In the genomic region with DNA sequence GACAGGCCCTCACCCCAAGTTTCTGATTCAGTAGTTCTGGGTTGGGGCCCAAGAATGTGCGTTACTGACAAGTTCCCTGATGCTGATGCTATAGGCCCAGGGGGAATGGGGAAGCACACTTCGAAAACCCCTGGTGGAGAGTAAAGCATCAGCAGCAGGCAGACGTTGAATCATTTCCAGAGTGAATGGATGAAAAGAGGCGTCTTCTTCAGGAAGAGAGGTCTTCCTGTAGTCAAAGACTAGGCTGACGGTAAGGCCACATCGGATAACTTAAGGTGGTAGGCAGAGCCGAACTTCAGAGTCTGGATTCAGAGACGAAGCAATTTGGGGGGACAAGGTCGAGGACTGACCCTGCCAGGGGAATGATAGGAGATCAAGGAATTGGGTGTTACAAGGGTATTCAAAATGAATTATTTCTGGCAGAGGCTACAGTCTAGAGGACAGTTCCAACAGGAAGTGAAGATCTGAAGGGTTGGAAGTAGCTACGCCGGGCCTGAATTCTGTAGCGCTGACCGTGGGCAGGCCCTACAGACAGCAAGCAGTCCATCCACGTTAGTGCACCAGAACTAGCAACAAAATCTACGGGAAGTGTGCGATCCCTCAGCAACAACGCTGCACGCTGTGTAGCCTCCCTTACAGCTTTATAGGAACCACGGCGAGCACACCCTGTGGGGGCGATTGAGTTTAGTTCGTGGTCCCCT, we compare ENCODE assay signal across 8 cellular contexts. TPM values are rescaled to one million over a fixed set of nuclear protein-coding genes. Genes with fewer than 3 reads are reported as not detected.
A peak's percentile ranks its signal among the peaks of the same experiment; 100 is the strongest.
DNase-seq lines count a peak whose midpoint lies in the region; ATAC-seq and TF ChIP-seq lines count a peak whose summit lies in the region.

No MANE protein-coding gene starts in this region.

- BruUV-seq in Calu3 (replicated peaks; lab: Mats Ljungman, UMichigan), result TSS peak; percentile 28

- H3K27me3 ChIP-seq in MG63, result no peaks in the 10 kb centered on the region
- H3K27me3 ChIP-seq in esophagus muscularis mucosa, result no peaks in the 10 kb centered on the region

- CTCF ChIA-PET in Calu3 (lab: Charles Lee), result no interaction called here
- CTCF ChIA-PET in activated CD4-positive, alpha-beta memory T cell treated with anti-CD3 and anti-CD28 coated beads, Interleukin-2, amount 10 ng/mL, durations not matched to agents 7 days and 5 days (lab: Charles Lee), result interaction anchor here (0.8 to 3.0 kb wide), 8 partner anchors 8 to 341 kb away, joined by 3 to 12 read pairs (median 4); a partner anchor contains a TSS

- WGBS in esophagus muscularis mucosa, result 13% methylated on average over 20 of the region's 22 CpGs

- H3K9me3 Mint-ChIP-seq in Calu3 (ENCODE audit: low read depth, unreplicated experiment) (no peaks in the 10 kb centered on the region), nephron progenitor cell (peaks cover 19% of the 10 kb centered on the region)
- no peaks in the 10 kb centered on the region for H3K9me3 Mint-ChIP-seq in activated CD4-positive, alpha-beta memory T cell treated with anti-CD3 and anti-CD28 coated beads, Interleukin-2, amount 10 ng/mL, durations not matched to agents 7 days and 5 days

- peak overlapping the region; percentile 87 to 96 (median 88) for H3K27ac ChIP-seq in esophagus muscularis mucosa (replicated peaks in 1 of 4)

- TF ChIP-seq EP300 in esophagus muscularis mucosa (IDR thresholded peaks at IDR 0.05), result no peak

- peak overlapping the region; percentile 42 for H3K27ac Mint-ChIP-seq in Calu3 (ENCODE audit: unreplicated experiment)
- H3K27ac Mint-ChIP-seq in activated CD4-positive, alpha-beta memory T cell treated with anti-CD3 and anti-CD28 coated beads, Interleukin-2, amount 10 ng/mL, durations not matched to agents 7 days and 5 days, result peak overlapping the region; percentile 95
- no peak overlapping the region for H3K27ac Mint-ChIP-seq in nephron progenitor cell

- TF ChIP-seq CTCF in Calu3 (IDR thresholded peaks at IDR 0.05; ENCODE audit: unreplicated experiment) (no peak), esophagus muscularis mucosa (IDR thresholded peaks at IDR 0.05) (peak in 1 of 3 experiments; percentile 19), nephron progenitor cell (IDR thresholded peaks at IDR 0.05) (no peak)

- intact Hi-C loops in Calu3 (cut with micrococcal nuclease; ENCODE audit: unreplicated experiment) (no loop called here), esophagus muscularis mucosa (cut with DNase I) (no loop called here)

- peaks cover 34% of the 10 kb centered on the region for H3K36me3 Mint-ChIP-seq in Calu3 (ENCODE audit: insufficient read depth, unreplicated experiment)
- H3K36me3 Mint-ChIP-seq in activated CD4-positive, alpha-beta memory T cell treated with anti-CD3 and anti-CD28 coated beads, Interleukin-2, amount 10 ng/mL, durations not matched to agents 7 days and 5 days (ENCODE audit: low read depth), result peaks cover 35% of the 10 kb centered on the region
- peaks cover 48% of the 10 kb centered on the region for H3K36me3 Mint-ChIP-seq in nephron progenitor cell (ENCODE audit: low read depth)

- no peak for TF ChIP-seq POLR2A in esophagus muscularis mucosa (IDR thresholded peaks at IDR 0.05; ENCODE audit: low read depth)

- POLR2A ChIA-PET in activated CD4-positive, alpha-beta memory T cell treated with anti-CD3 and anti-CD28 coated beads, Interleukin-2, amount 10 ng/mL, durations not matched to agents 7 days and 5 days (lab: Charles Lee), result interaction anchor here (0.7 to 5.7 kb wide), 34 partner anchors 8 to 324 kb away, joined by 3 to 150 read pairs (median 5); a partner anchor contains a TSS

- H3K9me3 ChIP-seq in MG63, result no peaks in the 10 kb centered on the region
- no peaks in the 10 kb centered on the region for H3K9me3 ChIP-seq in esophagus muscularis mucosa

- peaks cover 29% of the 10 kb centered on the region for H3K36me3 ChIP-seq in MG63
- H3K36me3 ChIP-seq in esophagus muscularis mucosa, result peaks cover 8 to 30% (median 27%) of the 10 kb centered on the region in 4 donors

- H3K4me1 Mint-ChIP-seq in Calu3 (ENCODE audit: low read depth, unreplicated experiment) (peaks cover 9% of the 10 kb centered on the region), nephron progenitor cell (peaks cover 42% of the 10 kb centered on the region)
- H3K4me1 Mint-ChIP-seq in activated CD4-positive, alpha-beta memory T cell treated with anti-CD3 and anti-CD28 coated beads, Interleukin-2, amount 10 ng/mL, durations not matched to agents 7 days and 5 days, result peaks cover 36% of the 10 kb centered on the region

- H3K27me3 Mint-ChIP-seq in Calu3 (ENCODE audit: unreplicated experiment), result no peaks in the 10 kb centered on the region
- H3K27me3 Mint-ChIP-seq in activated CD4-positive, alpha-beta memory T cell treated with anti-CD3 and anti-CD28 coated beads, Interleukin-2, amount 10 ng/mL, durations not matched to agents 7 days and 5 days, result no peaks in the 10 kb centered on the region
- peaks cover 5% of the 10 kb centered on the region for H3K27me3 Mint-ChIP-seq in nephron progenitor cell (ENCODE audit: low read depth, poor library complexity)

- H3K4me3 ChIP-seq in MG63 (peak overlapping the region; percentile 92), esophagus muscularis mucosa (peak overlapping the region; percentile 64 to 90 (median 80))

- peaks cover 13 to 41% (median 35%) of the 10 kb centered on the region in 4 donors for H3K4me1 ChIP-seq in esophagus muscularis mucosa

- peak overlapping the region; percentile 99 for H3K4me3 Mint-ChIP-seq in Calu3 (ENCODE audit: low read depth, unreplicated experiment)
- H3K4me3 Mint-ChIP-seq in activated CD4-positive, alpha-beta memory T cell treated with anti-CD3 and anti-CD28 coated beads, Interleukin-2, amount 10 ng/mL, durations not matched to agents 7 days and 5 days, result peak overlapping the region; percentile 99
- H3K4me3 Mint-ChIP-seq in nephron progenitor cell, result peak overlapping the region; percentile 97

- DNase-seq in Calu3 (no peak), MG63 (peak; percentile 38), esophagus muscularis mucosa (ENCODE audit: extremely low spot score) (no peak), nephron progenitor cell (no peak), mucosa of gallbladder (ENCODE audit: low spot score) (no peak), A172 (ENCODE audit: low spot score) (no peak)
- peak; percentile 48 for DNase-seq in activated CD4-positive, alpha-beta memory T cell treated with anti-CD3 and anti-CD28 coated beads, Interleukin-2, amount 10 ng/mL, durations not matched to agents 7 days and 5 days

- ATAC-seq in GM21515 (IDR thresholded peaks at IDR 0.05; ENCODE audit: unreplicated experiment), result peak; percentile 9

RNA-seq across cellular contexts. Expression of a gene that starts 0.9 kb away (rescaled TPM):
- total RNA-seq in Calu3 (2022), result 43.0 and 46.9 TPM in 2 replicates
- total RNA-seq in MG63 (2014; rRNA removed; shearing (Covaris generic); ENCODE audit: low replicate concordance), result 3.4 and 12.7 TPM in 2 replicates
- 10 to 100 TPM; 34.6 to 35.0 TPM for total RNA-seq in activated CD4-positive, alpha-beta memory T cell treated with anti-CD3 and anti-CD28 coated beads, Interleukin-2, amount 10 ng/mL, durations not matched to agents 7 days and 5 days
- total RNA-seq in esophagus muscularis mucosa, result 10 to 100 TPM; 22.2 to 55.2 (median 30.8) TPM
- 23.2 TPM for total RNA-seq in mucosa of gallbladder
- 24.9 and 45.6 TPM in 2 replicates for total RNA-seq in A172 (2014; rRNA removed; shearing (Covaris generic))

RNA-seq across cellular contexts. Expression of a gene that starts 21.1 kb away (rescaled TPM):
- total RNA-seq in Calu3 (2022), result 471 and 510 TPM in 2 replicates
- total RNA-seq in MG63 (2014; rRNA removed; shearing (Covaris generic); ENCODE audit: low replicate concordance), result 1,989 and 2,700 TPM in 2 replicates
- total RNA-seq in activated CD4-positive, alpha-beta memory T cell treated with anti-CD3 and anti-CD28 coated beads, Interleukin-2, amount 10 ng/mL, durations not matched to agents 7 days and 5 days, result 1,000 to 10,000 TPM; 1,257 to 1,287 TPM
- 1,000 to 10,000 TPM; 1,036 to 2,235 (median 1,740) TPM for total RNA-seq in esophagus muscularis mucosa
- total RNA-seq in mucosa of gallbladder, result 662 TPM
- total RNA-seq in A172 (2014; rRNA removed; shearing (Covaris generic)), result 789 and 797 TPM in 2 replicates

RNA-seq across cellular contexts. Expression of a gene that starts 21.5 kb away (rescaled TPM):
- 42.0 and 43.9 TPM in 2 replicates for total RNA-seq in Calu3 (2022)
- 54.2 and 91.6 TPM in 2 replicates for total RNA-seq in MG63 (2014; rRNA removed; shearing (Covaris generic); ENCODE audit: low replicate concordance)
- 10 to 100 TPM; 67.0 to 71.1 TPM for total RNA-seq in activated CD4-positive, alpha-beta memory T cell treated with anti-CD3 and anti-CD28 coated beads, Interleukin-2, amount 10 ng/mL, durations not matched to agents 7 days and 5 days
- 10 to 100 TPM; 38.2 to 47.2 (median 42.4) TPM for total RNA-seq in esophagus muscularis mucosa
- 82.6 TPM for total RNA-seq in mucosa of gallbladder
- total RNA-seq in A172 (2014; rRNA removed; shearing (Covaris generic)), result 57.9 and 83.5 TPM in 2 replicates

RNA-seq across cellular contexts. Expression of a gene that starts 25.5 kb away (rescaled TPM):
- not detected in 2 replicates for total RNA-seq in Calu3 (2022)
- not detected in 2 replicates for total RNA-seq in MG63 (2014; rRNA removed; shearing (Covaris generic); ENCODE audit: low replicate concordance)
- not detected for total RNA-seq in activated CD4-positive, alpha-beta memory T cell treated with anti-CD3 and anti-CD28 coated beads, Interleukin-2, amount 10 ng/mL, durations not matched to agents 7 days and 5 days
- not detected for total RNA-seq in esophagus muscularis mucosa
- not detected for total RNA-seq in mucosa of gallbladder
- total RNA-seq in A172 (2014; rRNA removed; shearing (Covaris generic)), result not detected in 2 replicates

RNA-seq across cellular contexts. Expression of a gene that starts 33.6 kb away (rescaled TPM):
- total RNA-seq in Calu3 (2022) (21.2 and 24.6 TPM in 2 replicates), esophagus muscularis mucosa (10 to 100 TPM in 1 of 4 donors, 1 to 10 TPM in 3; 5.8 to 11.7 (median 9.5) TPM), mucosa of gallbladder (64.3 TPM)
- total RNA-seq in MG63 (2014; rRNA removed; shearing (Covaris generic); ENCODE audit: low replicate concordance), result 1.2 and 2.6 TPM in 2 replicates
- 10 to 100 TPM; 31.6 to 33.9 TPM for total RNA-seq in activated CD4-positive, alpha-beta memory T cell treated with anti-CD3 and anti-CD28 coated beads, Interleukin-2, amount 10 ng/mL, durations not matched to agents 7 days and 5 days
- total RNA-seq in A172 (2014; rRNA removed; shearing (Covaris generic)), result 5.0 and 7.5 TPM in 2 replicates

Comparison
In these comparisons a context has a peak if more than half of its experiments do, and no peak if none do; other contexts are left out.
1. DNase-seq: peak in MG63 (single experiment) and activated CD4-positive, alpha-beta memory T cell treated with anti-CD3 and anti-CD28 coated beads, Interleukin-2, amount 10 ng/mL, durations not matched to agents 7 days and 5 days (single experiment); none in Calu3 (single experiment), esophagus muscularis mucosa (single experiment), nephron progenitor cell (single experiment), mucosa of gallbladder (single experiment) and A172 (single experiment).
2. Peak in every context shown above with its lines, with median percentiles within 50 percentile points of each other: H3K4me3 Mint-ChIP-seq.